10 cellular contexts compared by ENCODE assay signal in the genomic region with DNA sequence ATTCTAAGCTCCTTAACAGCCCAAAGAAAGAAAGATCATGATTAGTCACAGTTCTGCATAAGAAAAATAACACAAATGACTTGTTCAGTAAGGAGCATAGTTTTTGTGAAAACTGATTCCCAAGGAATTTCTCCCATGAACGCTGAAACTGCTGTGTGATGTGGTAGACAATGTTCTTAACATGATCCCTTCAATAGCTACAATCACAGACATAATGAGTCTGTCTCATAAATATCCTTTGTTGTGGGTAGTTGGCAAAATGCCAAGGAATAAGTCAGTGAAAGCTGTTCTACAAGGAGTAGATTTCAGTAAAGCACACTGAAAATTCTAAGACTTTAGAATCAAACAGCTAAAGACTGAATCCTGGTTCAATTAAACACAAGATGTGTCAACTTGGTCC.
DNase-seq lines count a peak whose midpoint lies in the region; ATAC-seq, FAIRE-seq and TF ChIP-seq lines count a peak whose summit lies in the region.
"Had no signal": no experiment of that assay in that cellular context is flagged by ENCODE, and none has a peak within 500 bp of the region (broad histone marks: within the 10 kb centered on the region; RNA-seq: fewer than 3 reads in every experiment).

No MANE protein-coding gene starts in this region.

- H3K4me1 ChIP-seq in A549 = peaks cover 6% of the 10 kb centered on the region
- no peaks in the 10 kb centered on the region for H3K4me1 ChIP-seq in mucosa of descending colon (ENCODE audit: low read depth)
- H3K4me1 ChIP-seq in stomach = no peaks in the 10 kb centered on the region
- H3K4me1 ChIP-seq in lower lobe of right lung = peaks cover 4% of the 10 kb centered on the region

- no peak overlapping the region for H3K27ac ChIP-seq in A549
- H3K27ac ChIP-seq in stomach = no peak overlapping the region
- H3K27ac ChIP-seq in lower lobe of right lung = no peak overlapping the region
- H3K27ac ChIP-seq: BLaER1 had no signal

- POLR2A ChIA-PET in A549 (lab: Yijun Ruan, JAX) = no interaction called here
- POLR2A ChIA-PET in HEK293T (lab: Yijun Ruan, JAX) = interaction anchor here (0.6 to 1.3 kb wide), 2 partner anchors 14 to 20 kb away, joined by 3 read pairs; no protein-coding TSS in a partner anchor

- 3% methylated on average over 1 of the region's 1 CpG for whole genome bisulfite sequencing in A549 (ENCODE audit: missing lambda C conversion rate)
- 14 to 35% (median 23%) methylated on average over 1 of the region's 1 CpG for WGBS in stomach, 5 donors

- H3K27me3 ChIP-seq in stomach = no peaks in the 10 kb centered on the region
- no peaks in the 10 kb centered on the region for H3K27me3 ChIP-seq in lower lobe of right lung (ENCODE audit: low read depth)
- H3K27me3 ChIP-seq: BLaER1 had no signal

- TF ChIP-seq CTCF in A549 (IDR thresholded peaks at IDR 0.05) = no peak
- TF ChIP-seq CTCF in mucosa of descending colon (IDR thresholded peaks at IDR 0.05) = no peak
- TF ChIP-seq CTCF in stomach (IDR thresholded peaks at IDR 0.05) = no peak
- no peak for TF ChIP-seq CTCF in lower lobe of right lung (IDR thresholded peaks at IDR 0.05)

- CTCF ChIA-PET in A549 (lab: Yijun Ruan, JAX) (interaction anchor here (1.7 kb wide), 1 partner anchor 9 kb away, joined by 4 read pairs; no protein-coding TSS in a partner anchor), HEK293T (lab: Yijun Ruan, JAX) (interaction anchor here (1.7 kb wide), 1 partner anchor 20 kb away, joined by 8 read pairs; no protein-coding TSS in a partner anchor)

- TF ChIP-seq EP300 in A549 (IDR thresholded peaks at IDR 0.05) = no peak
- no peak for TF ChIP-seq EP300 in stomach (IDR thresholded peaks at IDR 0.05)

- no peak for TF ChIP-seq RAD21 in A549 (conservative IDR thresholded peaks at IDR 0.05 in 1 of 2, IDR thresholded peaks at IDR 0.05 in 1 of 2)

- H3K36me3 ChIP-seq in mucosa of descending colon (ENCODE audit: low read depth) (no peaks in the 10 kb centered on the region), stomach (no peaks in the 10 kb centered on the region), lower lobe of right lung (no peaks in the 10 kb centered on the region)
- H3K36me3 ChIP-seq: BLaER1 had no signal

- no peak overlapping the region for H3K4me2 ChIP-seq in A549
- H3K4me2 ChIP-seq: BLaER1 had no signal

- DNase-seq in A549 (ENCODE audit: low read depth in 1 of 2, low spot score in 1 of 2) (no peak), HEK293T (ENCODE audit: extremely low spot score) (no peak), RKO (ENCODE audit: low spot score) (peak; percentile 12), fibroblast of the conjunctiva (ENCODE audit: low read depth) (peak; percentile 49), mucosa of descending colon (no peak), stomach (no peak), lower lobe of right lung (no peak)

- H3K4me3 ChIP-seq in A549 (no peak overlapping the region), mucosa of descending colon (no peak overlapping the region), stomach (no peak overlapping the region), lower lobe of right lung (no peak overlapping the region)
- H3K4me3 ChIP-seq: BLaER1 had no signal

- no peak for TF ChIP-seq POLR2A in A549 (IDR thresholded peaks at IDR 0.05; ENCODE audit: low read length)
- no peak for TF ChIP-seq POLR2A in stomach (IDR thresholded peaks at IDR 0.05)

- ATAC-seq in A549 (no peak), mucosa of descending colon (no peak), HG02763 (IDR thresholded peaks at IDR 0.05; ENCODE audit: unreplicated experiment) (no peak), lower lobe of right lung (no peak)
- ATAC-seq: activated T-helper 17 cell treated with anti-CD3 and anti-CD28 coated beads, Interleukin-2, amount 50 U/mL, for 72 hours had no signal

- intact Hi-C loops in mucosa of descending colon (cut with DNase I, micrococcal nuclease) = no loop called here
- intact Hi-C loops in stomach (cut with DNase I; ENCODE audit: low total_unique reads) = no loop called here
- intact Hi-C loops in lower lobe of right lung (cut with DNase I) = no loop called here

- H3K9me3 ChIP-seq in A549 (no peaks in the 10 kb centered on the region), mucosa of descending colon (no peaks in the 10 kb centered on the region), stomach (no peaks in the 10 kb centered on the region), lower lobe of right lung (no peaks in the 10 kb centered on the region)
- H3K9me3 ChIP-seq: BLaER1 had no signal

- peak; percentile 13 for FAIRE-seq in A549 (lab: Jason Lieb, UNC)

TF ChIP-seq in A549, 52 proteins besides CTCF, POLR2A, EP300 and RAD21 (continues in another document):
- TF ChIP-seq ESRRA (IDR thresholded peaks at IDR 0.05; ENCODE audit: borderline replicate concordance, low read length) (no peak), ZC3H11A (IDR thresholded peaks at IDR 0.05) (no peak), KDM5A (IDR thresholded peaks at IDR 0.05) (no peak), FOSL2 (IDR thresholded peaks at IDR 0.05) (no peak), FOSL2 (CRISPR knock-in tag; IDR thresholded peaks at IDR 0.05) (no peak), HOXB13 (CRISPR knock-in tag; IDR thresholded peaks at IDR 0.05; ENCODE audit: low read depth) (no peak), CHD2 (IDR thresholded peaks at IDR 0.05; ENCODE audit: low read length, partially characterized antibody) (no peak), MAZ (IDR thresholded peaks at IDR 0.05; ENCODE audit: borderline replicate concordance, low read depth, low read length) (no peak)
- TF ChIP-seq, protein P1, sequence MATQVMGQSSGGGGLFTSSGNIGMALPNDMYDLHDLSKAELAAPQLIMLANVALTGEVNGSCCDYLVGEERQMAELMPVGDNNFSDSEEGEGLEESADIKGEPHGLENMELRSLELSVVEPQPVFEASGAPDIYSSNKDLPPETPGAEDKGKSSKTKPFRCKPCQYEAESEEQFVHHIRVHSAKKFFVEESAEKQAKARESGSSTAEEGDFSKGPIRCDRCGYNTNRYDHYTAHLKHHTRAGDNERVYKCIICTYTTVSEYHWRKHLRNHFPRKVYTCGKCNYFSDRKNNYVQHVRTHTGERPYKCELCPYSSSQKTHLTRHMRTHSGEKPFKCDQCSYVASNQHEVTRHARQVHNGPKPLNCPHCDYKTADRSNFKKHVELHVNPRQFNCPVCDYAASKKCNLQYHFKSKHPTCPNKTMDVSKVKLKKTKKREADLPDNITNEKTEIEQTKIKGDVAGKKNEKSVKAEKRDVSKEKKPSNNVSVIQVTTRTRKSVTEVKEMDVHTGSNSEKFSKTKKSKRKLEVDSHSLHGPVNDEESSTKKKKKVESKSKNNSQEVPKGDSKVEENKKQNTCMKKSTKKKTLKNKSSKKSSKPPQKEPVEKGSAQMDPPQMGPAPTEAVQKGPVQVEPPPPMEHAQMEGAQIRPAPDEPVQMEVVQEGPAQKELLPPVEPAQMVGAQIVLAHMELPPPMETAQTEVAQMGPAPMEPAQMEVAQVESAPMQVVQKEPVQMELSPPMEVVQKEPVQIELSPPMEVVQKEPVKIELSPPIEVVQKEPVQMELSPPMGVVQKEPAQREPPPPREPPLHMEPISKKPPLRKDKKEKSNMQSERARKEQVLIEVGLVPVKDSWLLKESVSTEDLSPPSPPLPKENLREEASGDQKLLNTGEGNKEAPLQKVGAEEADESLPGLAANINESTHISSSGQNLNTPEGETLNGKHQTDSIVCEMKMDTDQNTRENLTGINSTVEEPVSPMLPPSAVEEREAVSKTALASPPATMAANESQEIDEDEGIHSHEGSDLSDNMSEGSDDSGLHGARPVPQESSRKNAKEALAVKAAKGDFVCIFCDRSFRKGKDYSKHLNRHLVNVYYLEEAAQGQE (IDR thresholded peaks at IDR 0.05) = no peak

TF ChIP-seq in HEK293T, 16 proteins besides CTCF, POLR2A, EP300 and RAD21:
- no peak for TF ChIP-seq TARDBP (IDR thresholded peaks at IDR 0.05)
- no peak for TF ChIP-seq HDGF (IDR thresholded peaks at IDR 0.05; ENCODE audit: borderline replicate concordance)
- TF ChIP-seq SP1 (IDR thresholded peaks at IDR 0.05) = no peak
- peak; percentile 51; the same call in 1 of the 2 replicates for TF ChIP-seq CTBP1 (IDR thresholded peaks at IDR 0.05; ENCODE audit: borderline replicate concordance)
- TF ChIP-seq ELF4 (IDR thresholded peaks at IDR 0.05) = no peak
- no peak for TF ChIP-seq FOXM1 (IDR thresholded peaks at IDR 0.05; ENCODE audit: borderline replicate concordance)
- TF ChIP-seq PKNOX1 (IDR thresholded peaks at IDR 0.05) = peak; percentile 55

Comparison
In these comparisons a context has a peak if more than half of its experiments do, and no peak if none do; other contexts are left out.
1. DNase-seq: peak in RKO (single experiment) and fibroblast of the conjunctiva (single experiment); none in A549 (0 of 2), HEK293T (single experiment), mucosa of descending colon (0 of 3), stomach (single experiment) and lower lobe of right lung (single experiment).